ENCODE assay signal across 11 cellular contexts in genomic region chr7:142636751-142637150, GRCh38.
DNase-seq lines count a peak whose midpoint lies in the region; ATAC-seq and TF ChIP-seq lines count a peak whose summit lies in the region.
"Had no signal": no experiment of that assay in that cellular context is flagged by ENCODE, and none has a peak within 500 bp of the region (broad histone marks: within the 10 kb centered on the region; RNA-seq: fewer than 3 reads in every experiment).

No MANE protein-coding gene starts in this region.

- peaks cover 24% of the 10 kb centered on the region for H3K4me1 Mint-ChIP-seq in activated T-helper 1 cell treated with anti-CD3 and anti-CD28 coated beads, Interleukin-12 subunit alpha, Interleukin-12 subunit beta, Interleukin-2, Interleukin-4 antibody, amounts not matched to agents 30 ng/mL and 10 ng/mL and 1 ng/mL, durations not matched to agents 14 hours and 24 hours and 36 hours (ENCODE audit: low read depth)
- H3K4me1 Mint-ChIP-seq in naive thymus-derived CD4-positive, alpha-beta T cell: peaks cover 4 to 29% (median 19%) of the 10 kb centered on the region in 7 donors
- H3K4me1 Mint-ChIP-seq: nephron had no signal

- no peak for TF ChIP-seq POLR2A in heart left ventricle (IDR thresholded peaks at IDR 0.05)

- no peaks in the 10 kb centered on the region for H3K9me3 Mint-ChIP-seq in activated T-helper 1 cell treated with anti-CD3 and anti-CD28 coated beads, Interleukin-12 subunit alpha, Interleukin-12 subunit beta, Interleukin-2, Interleukin-4 antibody, amounts not matched to agents 30 ng/mL and 10 ng/mL and 1 ng/mL, durations not matched to agents 14 hours and 24 hours and 36 hours
- H3K9me3 Mint-ChIP-seq in naive thymus-derived CD4-positive, alpha-beta T cell: no peaks in the 10 kb centered on the region

- no peaks in the 10 kb centered on the region for H3K36me3 ChIP-seq in naive thymus-derived CD4-positive, alpha-beta T cell (ENCODE audit: control insufficient read depth in 2 of 3, insufficient read depth in 3 of 3, low read length in 3 of 3)
- H3K36me3 ChIP-seq in lower lobe of right lung (no peaks in the 10 kb centered on the region), heart left ventricle (no peaks in the 10 kb centered on the region)

- H3K4me3 ChIP-seq in naive thymus-derived CD4-positive, alpha-beta T cell (ENCODE audit: low read length): peak overlapping the region; percentile 66
- no peak overlapping the region for H3K4me3 ChIP-seq in lower lobe of right lung
- no peak overlapping the region for H3K4me3 ChIP-seq in heart left ventricle

- CTCF ChIA-PET in naive thymus-derived CD4-positive, alpha-beta T cell (lab: Charles Lee): interaction anchor here (0.8 to 2.3 kb wide), 8 partner anchors 77 to 199 kb away, joined by 3 to 12 read pairs (median 6); no protein-coding TSS in a partner anchor

- no peaks in the 10 kb centered on the region for H3K9me3 ChIP-seq in naive thymus-derived CD4-positive, alpha-beta T cell (ENCODE audit: control insufficient read depth in 2 of 3, low read length in 3 of 3)
- H3K9me3 ChIP-seq in lower lobe of right lung: no peaks in the 10 kb centered on the region
- H3K9me3 ChIP-seq in heart left ventricle: peaks cover 0 to 2% (median 0%) of the 10 kb centered on the region in 12 donors

- H3K4me1 ChIP-seq in naive thymus-derived CD4-positive, alpha-beta T cell (ENCODE audit: control insufficient read depth in 2 of 2, insufficient read depth in 2 of 2, low read length in 2 of 2): no peaks in the 10 kb centered on the region
- no peaks in the 10 kb centered on the region for H3K4me1 ChIP-seq in lower lobe of right lung
- H3K4me1 ChIP-seq in heart left ventricle: no peaks in the 10 kb centered on the region

- peaks cover 1% of the 10 kb centered on the region for H3K36me3 Mint-ChIP-seq in activated T-helper 1 cell treated with anti-CD3 and anti-CD28 coated beads, Interleukin-12 subunit alpha, Interleukin-12 subunit beta, Interleukin-2, Interleukin-4 antibody, amounts not matched to agents 30 ng/mL and 10 ng/mL and 1 ng/mL, durations not matched to agents 14 hours and 24 hours and 36 hours (ENCODE audit: low read depth)
- no peaks in the 10 kb centered on the region for H3K36me3 Mint-ChIP-seq in naive thymus-derived CD4-positive, alpha-beta T cell
- H3K36me3 Mint-ChIP-seq: brain had no signal

- no peaks in the 10 kb centered on the region for H3K27me3 ChIP-seq in naive thymus-derived CD4-positive, alpha-beta T cell (ENCODE audit: control insufficient read depth in 2 of 2, insufficient read depth in 2 of 2, low read length in 2 of 2)
- H3K27me3 ChIP-seq in lower lobe of right lung (ENCODE audit: low read depth): peaks cover 12% of the 10 kb centered on the region
- H3K27me3 ChIP-seq in heart left ventricle: peaks cover 0 to 49% (median 3%) of the 10 kb centered on the region in 9 donors

- POLR2A ChIA-PET in naive thymus-derived CD4-positive, alpha-beta T cell (lab: Charles Lee): interaction anchor here (0.8 to 4.7 kb wide), 15 partner anchors 9 to 218 kb away, joined by 3 to 70 read pairs (median 6); partner anchors contain the start of gene EPHB6

- ATAC-seq in naive thymus-derived CD4-positive, alpha-beta T cell: peak; percentile 86
- ATAC-seq in lower lobe of right lung (no peak), heart left ventricle (no peak)

- H3K27me3 Mint-ChIP-seq in activated T-helper 1 cell treated with anti-CD3 and anti-CD28 coated beads, Interleukin-12 subunit alpha, Interleukin-12 subunit beta, Interleukin-2, Interleukin-4 antibody, amounts not matched to agents 30 ng/mL and 10 ng/mL and 1 ng/mL, durations not matched to agents 14 hours and 24 hours and 36 hours (ENCODE audit: insufficient read depth): peaks cover 6% of the 10 kb centered on the region
- H3K27me3 Mint-ChIP-seq in naive thymus-derived CD4-positive, alpha-beta T cell: peaks cover 0 to 4% (median 0%) of the 10 kb centered on the region in 5 donors

- H3K27ac Mint-ChIP-seq in activated T-helper 1 cell treated with anti-CD3 and anti-CD28 coated beads, Interleukin-12 subunit alpha, Interleukin-12 subunit beta, Interleukin-2, Interleukin-4 antibody, amounts not matched to agents 30 ng/mL and 10 ng/mL and 1 ng/mL, durations not matched to agents 14 hours and 24 hours and 36 hours: peak overlapping the region; percentile 97
- H3K27ac Mint-ChIP-seq in naive thymus-derived CD4-positive, alpha-beta T cell: peak overlapping the region; percentile 96 to 100 (median 100)
- H3K27ac Mint-ChIP-seq: brain, nephron had no signal

- peak overlapping the region; percentile 88 for H3K4me3 Mint-ChIP-seq in activated T-helper 1 cell treated with anti-CD3 and anti-CD28 coated beads, Interleukin-12 subunit alpha, Interleukin-12 subunit beta, Interleukin-2, Interleukin-4 antibody, amounts not matched to agents 30 ng/mL and 10 ng/mL and 1 ng/mL, durations not matched to agents 14 hours and 24 hours and 36 hours
- H3K4me3 Mint-ChIP-seq in naive thymus-derived CD4-positive, alpha-beta T cell: peak overlapping the region; percentile 70 to 97 (median 90)
- H3K4me3 Mint-ChIP-seq: brain, nephron had no signal

- intact Hi-C loops in activated T-helper 1 cell treated with anti-CD3 and anti-CD28 coated beads, Interleukin-12 subunit alpha, Interleukin-12 subunit beta, Interleukin-2, Interleukin-4 antibody, amounts not matched to agents 30 ng/mL and 10 ng/mL and 1 ng/mL, durations not matched to agents 14 hours and 24 hours and 36 hours (cut with micrococcal nuclease): loop anchor here (1.0 to 10.0 kb wide), 4 partner anchors 76 to 578 kb away; no protein-coding TSS in a partner anchor
- intact Hi-C loops in naive thymus-derived CD4-positive, alpha-beta T cell (cut with micrococcal nuclease): loop anchor here (1.0 to 10.0 kb wide), 3 partner anchors 102 to 578 kb away; no protein-coding TSS in a partner anchor
- intact Hi-C loops in lower lobe of right lung (cut with DNase I): loop anchor here (10.0 kb wide), 1 partner anchor 148 kb away; no protein-coding TSS in a partner anchor
- intact Hi-C loops in heart left ventricle (cut with DNase I): loop anchor here in 2 of 10 donors (10.0 kb wide), 2 partner anchors 148 to 178 kb away; no protein-coding TSS in a partner anchor

- 66 to 74% (median 69%) methylated on average over 6 of the region's 6 CpGs for WGBS in heart left ventricle, 4 donors

- TF ChIP-seq CTCF in lower lobe of right lung (IDR thresholded peaks at IDR 0.05): no peak
- no peak for TF ChIP-seq CTCF in heart left ventricle (IDR thresholded peaks at IDR 0.05)

- DNase-seq in stimulated activated CD4-positive, alpha-beta T cell treated with anti-CD3 and anti-CD28 coated beads, Interleukin-12 subunit alpha, Interleukin-12 subunit beta, amount 100 ng/mL, for 4 hours: peak; percentile 12
- no peak for DNase-seq in stimulated activated CD4-positive, alpha-beta T cell treated with anti-CD3 and anti-CD28 coated beads, Interleukin-2, amount 100 ng/mL, for 48 hours
- no peak for DNase-seq in activated T-helper 1 cell treated with anti-CD3 and anti-CD28 coated beads, Interleukin-12 subunit alpha, Interleukin-12 subunit beta, Interleukin-2, Interleukin-4 antibody, amounts not matched to agents 30 ng/mL and 10 ng/mL and 1 ng/mL, durations not matched to agents 14 hours and 24 hours and 36 hours (ENCODE audit: low spot score)
- peak in 7 of 9 donors; percentile 50 to 85 (median 74) for DNase-seq in naive thymus-derived CD4-positive, alpha-beta T cell
- DNase-seq in lower lobe of right lung: no peak
- DNase-seq in EL: no peak
- DNase-seq in OCI-M2 (lab: John Stamatoyannopoulos, UW; ENCODE audit: unreplicated experiment): no peak
- no peak for DNase-seq in heart left ventricle
- DNase-seq: NCI-H2081 treated with DMSO at 0.1 percent for 48 hours had no signal

- peak overlapping the region; percentile 98 for H3K27ac ChIP-seq in naive thymus-derived CD4-positive, alpha-beta T cell (ENCODE audit: low read depth, low read length)
- H3K27ac ChIP-seq in lower lobe of right lung (no peak overlapping the region), heart left ventricle (no peak overlapping the region)

Comparison
In these comparisons a context has a peak if more than half of its experiments do, and no peak if none do; other contexts are left out.
1. DNase-seq: peak in stimulated activated CD4-positive, alpha-beta T cell treated with anti-CD3 and anti-CD28 coated beads, Interleukin-12 subunit alpha, Interleukin-12 subunit beta, amount 100 ng/mL, for 4 hours (single experiment) and naive thymus-derived CD4-positive, alpha-beta T cell (7 of 9); none in stimulated activated CD4-positive, alpha-beta T cell treated with anti-CD3 and anti-CD28 coated beads, Interleukin-2, amount 100 ng/mL, for 48 hours (0 of 2), activated T-helper 1 cell treated with anti-CD3 and anti-CD28 coated beads, Interleukin-12 subunit alpha, Interleukin-12 subunit beta, Interleukin-2, Interleukin-4 antibody, amounts not matched to agents 30 ng/mL and 10 ng/mL and 1 ng/mL, durations not matched to agents 14 hours and 24 hours and 36 hours (single experiment), lower lobe of right lung (single experiment), EL (single experiment), OCI-M2 (single experiment) and heart left ventricle (0 of 5).